In genomic region chr3:7144696-7145308, GRCh38 we compare ENCODE assay signal across 8 cellular contexts.
DNase-seq lines count a peak whose midpoint lies in the region; ATAC-seq and TF ChIP-seq lines count a peak whose summit lies in the region.

No MANE protein-coding gene starts in this region.

- no peak overlapping the region for H3K4me3 Mint-ChIP-seq in nephron progenitor cell

- H3K9me3 Mint-ChIP-seq in nephron progenitor cell, result no peaks in the 10 kb centered on the region

- H3K36me3 Mint-ChIP-seq in nephron progenitor cell (ENCODE audit: low read depth), result no peaks in the 10 kb centered on the region

- DNase-seq in DMS 273 (lab: John Stamatoyannopoulos, UW; ENCODE audit: unreplicated experiment), result peak; percentile 30
- no peak for DNase-seq in DMS 273 treated with DMSO at 0.1 percent for 48 hours (lab: John Stamatoyannopoulos, UW)
- peak; percentile 8 for DNase-seq in UCSD-AML1 (lab: John Stamatoyannopoulos, UW; ENCODE audit: unreplicated experiment)
- DNase-seq in nephron progenitor cell, result peak; percentile 21
- DNase-seq in GM19238 (ENCODE audit: insufficient read length, low spot score), result no peak
- DNase-seq in sciatic nerve (ENCODE audit: low spot score), result no peak
- DNase-seq in NCI-H146 (lab: John Stamatoyannopoulos, UW), result no peak

- H3K4me1 Mint-ChIP-seq in nephron progenitor cell, result peaks cover 15% of the 10 kb centered on the region

- ATAC-seq in HG02870 (IDR thresholded peaks at IDR 0.05; ENCODE audit: unreplicated experiment), result peak; percentile 88
- no peak for ATAC-seq in sciatic nerve

- TF ChIP-seq CTCF in nephron progenitor cell (IDR thresholded peaks at IDR 0.05), result peak; percentile 71

- intact Hi-C loops in sciatic nerve (cut with DNase I), result no loop called here

- no peaks in the 10 kb centered on the region for H3K27me3 Mint-ChIP-seq in nephron progenitor cell (ENCODE audit: low read depth, poor library complexity)

- no peak overlapping the region for H3K27ac Mint-ChIP-seq in nephron progenitor cell

Comparison
In these comparisons a context has a peak if more than half of its experiments do, and no peak if none do; other contexts are left out.
1. DNase-seq: peak in DMS 273 (single experiment), UCSD-AML1 (single experiment) and nephron progenitor cell (single experiment); none in DMS 273 treated with DMSO at 0.1 percent for 48 hours (single experiment), GM19238 (single experiment), sciatic nerve (single experiment) and NCI-H146 (single experiment).